34 cellular contexts compared by ENCODE assay signal in the genomic region with DNA sequence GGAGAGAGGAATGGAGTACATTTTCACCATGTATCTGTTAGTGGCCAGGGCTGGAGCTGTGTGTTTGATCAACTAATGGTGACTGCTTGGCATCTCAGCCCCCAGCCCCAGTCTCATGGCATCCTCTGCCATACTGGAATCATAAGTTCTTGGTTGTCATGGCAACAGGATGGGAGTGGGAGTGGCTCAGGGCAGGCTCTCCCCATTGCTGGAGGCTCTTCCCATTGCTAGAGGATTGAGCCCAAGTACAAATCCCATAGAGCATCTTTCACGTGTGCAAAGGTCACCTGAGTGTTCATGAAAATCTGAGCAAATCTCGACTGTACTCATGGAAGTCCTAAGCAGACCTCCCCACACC. TPM values are rescaled to one million over a fixed set of nuclear protein-coding genes. Genes with fewer than 3 reads are reported as not detected.
DNase-seq lines count a peak whose midpoint lies in the region; ATAC-seq, FAIRE-seq and TF ChIP-seq lines count a peak whose summit lies in the region.
"Had no signal": no experiment of that assay in that cellular context is flagged by ENCODE, and none has a peak within 500 bp of the region (broad histone marks: within the 10 kb centered on the region; RNA-seq: fewer than 3 reads in every experiment).

No MANE protein-coding gene starts in this region.

- CTCF ChIA-PET in K562 (lab: Yijun Ruan, JAX; ENCODE audit: low intra/inter-chr PET ratio) = interaction anchor here (2.8 kb wide), 1 partner anchor 124 kb away, joined by 14 read pairs; no protein-coding TSS in a partner anchor

- H3K9me1 ChIP-seq in K562 (ENCODE audit: control insufficient read depth, insufficient read depth, low read length) = no peaks in the 10 kb centered on the region

- H3K79me2 ChIP-seq in GM23248 (ENCODE audit: insufficient read depth) = no peaks in the 10 kb centered on the region
- H3K79me2 ChIP-seq in K562 (ENCODE audit: control insufficient read depth, insufficient read depth, low read length) = no peaks in the 10 kb centered on the region
- H3K79me2 ChIP-seq: hepatocyte had no signal

- no peak for TF ChIP-seq CTCF in K562 (IDR thresholded peaks at IDR 0.05 in 2 of 3, conservative IDR thresholded peaks at IDR 0.05 in 1 of 3; ENCODE audit: insufficient read depth in 2 of 3, low read depth in 1 of 3, low read length in 3 of 3)

- H2AK5ac ChIP-seq in neuronal stem cell (ENCODE audit: low read depth, low read length) = no peak overlapping the region

- H3K4me1 Mint-ChIP-seq in activated T-cell treated with anti-CD3 and anti-CD28 coated beads, Interleukin-2, amount 50 U/mL, for 24 hours (ENCODE audit: low read depth) = peaks cover 55% of the 10 kb centered on the region

- no peak overlapping the region for H2BK12ac ChIP-seq in neuronal stem cell (ENCODE audit: low read length)

- H4K91ac ChIP-seq in neuronal stem cell (ENCODE audit: low read depth, low read length, poor library complexity) = no peak overlapping the region

- H3K4me3 ChIP-seq in GM23248 (no peak overlapping the region), K562 (no peak overlapping the region), neuronal stem cell (ENCODE audit: low read length in 2 of 2) (no peak overlapping the region)
- H3K4me3 ChIP-seq: gastroesophageal sphincter, hepatocyte, lower lobe of right lung, SJSA1, transverse colon had no signal

- H3K9ac ChIP-seq in GM23248 = no peak overlapping the region
- no peak overlapping the region for H3K9ac ChIP-seq in K562 (ENCODE audit: insufficient read depth in 1 of 2, low read depth in 2 of 2, low read length in 2 of 2)
- H3K9ac ChIP-seq in neuronal stem cell (ENCODE audit: low read depth, low read length, poor library complexity) = no peak overlapping the region

- no peaks in the 10 kb centered on the region for H3K27me3 Mint-ChIP-seq in activated T-cell treated with anti-CD3 and anti-CD28 coated beads, Interleukin-2, amount 50 U/mL, for 24 hours
- H3K27me3 Mint-ChIP-seq: activated B cell treated with CpG ODN at 0.5 μM for 24 hours, brain, naive B cell had no signal

- no peaks in the 10 kb centered on the region for H3K36me3 Mint-ChIP-seq in activated T-cell treated with anti-CD3 and anti-CD28 coated beads, Interleukin-2, amount 50 U/mL, for 24 hours (ENCODE audit: low read depth)
- H3K36me3 Mint-ChIP-seq: brain, naive B cell had no signal

- POLR2A ChIA-PET in K562 (lab: Yijun Ruan, JAX) = interaction anchor here (1.8 to 3.1 kb wide), 2 partner anchors 10 to 15 kb away, joined by 5 to 27 read pairs; a partner anchor contains a TSS

- H3K4ac ChIP-seq in neuronal stem cell (ENCODE audit: low read length) = no peak overlapping the region

- H3K9me3 ChIP-seq in GM23248 (ENCODE audit: low read depth) = no peaks in the 10 kb centered on the region
- H3K9me3 ChIP-seq in K562 (replicated peaks; ENCODE audit: control insufficient read depth, insufficient read depth, low read depth, low read length) = no peaks in the 10 kb centered on the region
- no peaks in the 10 kb centered on the region for H3K9me3 ChIP-seq in neuronal stem cell (replicated peaks in 1 of 2; ENCODE audit: control insufficient read depth in 2 of 2, insufficient read depth in 1 of 2, low read depth in 1 of 2, low read length in 2 of 2)
- H3K9me3 ChIP-seq: BE2C, Caco-2, gastroesophageal sphincter, lower lobe of right lung, SJSA1, transverse colon had no signal

- H3K4me2 ChIP-seq in GM23248 (ENCODE audit: unreplicated experiment) (no peak overlapping the region), K562 (ENCODE audit: insufficient read depth, low read length) (no peak overlapping the region), neuronal stem cell (ENCODE audit: insufficient read depth, low read length, poor library complexity, severe bottlenecking) (no peak overlapping the region)
- H3K4me2 ChIP-seq: hepatocyte had no signal

- no peak overlapping the region for H4K8ac ChIP-seq in neuronal stem cell (ENCODE audit: low read depth, low read length)

- FAIRE-seq in K562 (lab: Jason Lieb, UNC) = no peak
- FAIRE-seq: endothelial cell of umbilical vein, H1 had no signal

- ATAC-seq in K562 (no peak), GM21737 (IDR thresholded peaks at IDR 0.05; ENCODE audit: unreplicated experiment) (no peak)
- ATAC-seq: gastroesophageal sphincter, lower lobe of right lung had no signal

- intact Hi-C loops in K562 (cut with micrococcal nuclease) = loop anchor here (2.0 kb wide), 2 partner anchors 289 to 483 kb away; no protein-coding TSS in a partner anchor

- no peaks in the 10 kb centered on the region for H3K9me2 ChIP-seq in GM23248 (ENCODE audit: insufficient read depth)

- H2BK15ac ChIP-seq in neuronal stem cell (ENCODE audit: low read length) = no peak overlapping the region

- H3K79me1 ChIP-seq in neuronal stem cell (ENCODE audit: low read depth, low read length) = no peaks in the 10 kb centered on the region

- H2BK5ac ChIP-seq in neuronal stem cell (ENCODE audit: low read length) = no peak overlapping the region

- in situ Hi-C loops in GM23248 (cut with MboI) (no loop called here), K562 (cut with MboI) (loop anchor here (10.0 kb wide), 1 partner anchor 489 kb away; no protein-coding TSS in a partner anchor)

- peak overlapping the region; percentile 38 for H3K27ac Mint-ChIP-seq in activated T-cell treated with anti-CD3 and anti-CD28 coated beads, Interleukin-2, amount 50 U/mL, for 24 hours
- H3K27ac Mint-ChIP-seq: activated B cell treated with CpG ODN at 0.5 μM for 24 hours; activated T-helper 1 cell treated with anti-CD3 and anti-CD28 coated beads, Interleukin-12 subunit alpha, Interleukin-12 subunit beta, Interleukin-2, Interleukin-4 antibody, amounts not matched to agents 30 ng/mL and 10 ng/mL and 1 ng/mL, durations not matched to agents 14 hours and 24 hours and 36 hours had no signal

- no peak for TF ChIP-seq POLR2A in K562 (conservative IDR thresholded peaks at IDR 0.05)

- H3K27ac ChIP-seq in GM23248 = no peak overlapping the region
- no peak overlapping the region for H3K27ac ChIP-seq in K562 (ENCODE audit: extremely low read depth, low read depth, low read length)
- no peak overlapping the region for H3K27ac ChIP-seq in neuronal stem cell (replicated peaks; ENCODE audit: low read length)
- H3K27ac ChIP-seq: gastroesophageal sphincter, hepatocyte, lower lobe of right lung, RWPE1, SJSA1, transverse colon had no signal

- no peaks in the 10 kb centered on the region for H3K36me3 ChIP-seq in GM23248 (ENCODE audit: low read depth)
- no peaks in the 10 kb centered on the region for H3K36me3 ChIP-seq in K562 (ENCODE audit: control insufficient read depth, insufficient read depth, low read length)
- H3K36me3 ChIP-seq in neuronal stem cell (replicated peaks in 1 of 2; ENCODE audit: control insufficient read depth in 2 of 2, insufficient read depth in 2 of 2, low read length in 2 of 2) = no peaks in the 10 kb centered on the region
- H3K36me3 ChIP-seq: BE2C, gastroesophageal sphincter, lower lobe of right lung, SJSA1, transverse colon had no signal

- H3K4me1 ChIP-seq in GM23248 (ENCODE audit: insufficient read depth) = peaks cover 11% of the 10 kb centered on the region; the same call in 1 of the 2 replicates
- H3K4me1 ChIP-seq in K562 (replicated peaks in 1 of 2; ENCODE audit: control insufficient read depth in 2 of 2, insufficient read depth in 2 of 2, low read length in 2 of 2) = peaks cover 11 to 16% of the 10 kb centered on the region in 2 experiments; a peak in 3 of 5 replicates
- H3K4me1 ChIP-seq in neuronal stem cell (ENCODE audit: control insufficient read depth in 2 of 2, insufficient read depth in 1 of 2, low read depth in 1 of 2, low read length in 2 of 2) = peaks cover 0 to 9% of the 10 kb centered on the region in 2 donors
- H3K4me1 ChIP-seq: BE2C, Caco-2, lower lobe of right lung, SJSA1 had no signal

- no TSS peak for BruUV-seq in K562 (replicated peaks; lab: Mats Ljungman, UMichigan)

- H3K14ac ChIP-seq in neuronal stem cell (ENCODE audit: low read length) = no peak overlapping the region

- H3K27me3 ChIP-seq in GM23248 (replicated peaks; ENCODE audit: insufficient read depth) (no peaks in the 10 kb centered on the region), K562 (ENCODE audit: control insufficient read depth in 2 of 2, insufficient read depth in 2 of 2, low read length in 2 of 2) (no peaks in the 10 kb centered on the region; a peak in 1 of 5 replicates), neuronal stem cell (ENCODE audit: control insufficient read depth in 3 of 3, insufficient read depth in 3 of 3, low read depth in 1 of 3, low read length in 3 of 3) (no peaks in the 10 kb centered on the region)
- H3K27me3 ChIP-seq: BE2C, hepatocyte, SJSA1, transverse colon had no signal

- no peak overlapping the region for H3K23ac ChIP-seq in neuronal stem cell (ENCODE audit: low read depth, low read length, poor library complexity)

- H4K20me1 ChIP-seq in GM23248 (ENCODE audit: insufficient read depth) (no peaks in the 10 kb centered on the region), K562 (replicated peaks; ENCODE audit: control insufficient read depth, insufficient read depth, low read length) (no peaks in the 10 kb centered on the region)

- no peak for TF ChIP-seq RAD21 in K562 (CRISPR knock-in tag; conservative IDR thresholded peaks at IDR 0.05 in 1 of 2, IDR thresholded peaks at IDR 0.05 in 1 of 2)

- H3K9me3 Mint-ChIP-seq in activated T-cell treated with anti-CD3 and anti-CD28 coated beads, Interleukin-2, amount 50 U/mL, for 24 hours = no peaks in the 10 kb centered on the region
- H3K9me3 Mint-ChIP-seq: activated B cell treated with CpG ODN at 0.5 μM for 24 hours; activated naive CD4-positive, alpha-beta T cell treated with anti-CD3 and anti-CD28 coated beads for 36 hours; activated T-helper 1 cell treated with anti-CD3 and anti-CD28 coated beads, Interleukin-12 subunit alpha, Interleukin-12 subunit beta, Interleukin-2, Interleukin-4 antibody, amounts not matched to agents 30 ng/mL and 10 ng/mL and 1 ng/mL, durations not matched to agents 14 hours and 24 hours and 36 hours; brain; naive B cell had no signal

- peak overlapping the region; percentile 43; the same call in 1 of the 2 replicates for H2AFZ ChIP-seq in GM23248
- H2AFZ ChIP-seq in K562 (ENCODE audit: low read depth, low read length) = no peak overlapping the region
- peak overlapping the region; percentile 79 for H2AFZ ChIP-seq in neuronal stem cell (ENCODE audit: low read length)
- H2AFZ ChIP-seq: hepatocyte had no signal

- no peak for DNase-seq in activated T-cell treated with anti-CD3 and anti-CD28 coated beads, Interleukin-2, amount 50 U/mL, for 24 hours
- no peak for DNase-seq in activated T-cell treated with anti-CD3 and anti-CD28 coated beads, Interleukin-2, amount 50 U/mL, for 48 hours
- DNase-seq in GM23248 (no peak), K562 (ENCODE audit: extremely low read depth in 1 of 4, low spot score in 3 of 4) (peak in 1 of 4 experiments; percentile 41), neuronal stem cell (ENCODE audit: low spot score) (no peak), SW480 (ENCODE audit: low spot score) (no peak)
- no peak for DNase-seq in activated naive CD4-positive, alpha-beta T cell (lab: John Stamatoyannopoulos, UW)
- DNase-seq: activated B cell treated with CpG ODN at 0.5 μM for 24 hours; activated CD4-positive, alpha-beta T cell treated with anti-CD3 and anti-CD28 coated beads, Interleukin-2, amount 50 U/mL, for 4 hours; activated naive CD4-positive, alpha-beta T cell treated with anti-CD3 and anti-CD28 coated beads for 36 hours; BE2C; DND-41; lower lobe of right lung; midbrain; naive B cell; NCI-H1105 treated with DMSO at 0.1 percent for 48 hours; NCI-H1930; NCI-H226; NCI-H774; stimulated activated CD4-positive, alpha-beta T cell treated with anti-CD3 and anti-CD28 coated beads, Interleukin-15, amount 100 ng/mL, for 24 hours; stimulated activated CD4-positive, alpha-beta T cell treated with anti-CD3 and anti-CD28 coated beads, Interleukin-4, amount 100 ng/mL, for 4 hours; transverse colon had no signal

- no peak for TF ChIP-seq EP300 in K562 (IDR thresholded peaks at IDR 0.05; ENCODE audit: low read length)

- no peak overlapping the region for H2BK120ac ChIP-seq in neuronal stem cell (ENCODE audit: low read depth, low read length)

- WGBS in GM23248 (ENCODE audit: low coverage in 1 of 2, low lambda C conversion rate in 2 of 2, missing lambda C conversion rate in 2 of 2), 2 experiments = 38 to 42% methylated on average over 2 of the region's 2 CpGs
- WGBS in K562 (ENCODE audit: insufficient coverage, low coverage, missing lambda C conversion rate) = 2% methylated on average over 2 of the region's 2 CpGs
- no CpG with 5 or more reads among the region's 2 CpGs for WGBS in neuronal stem cell (ENCODE audit: extremely low coverage in 2 of 2, insufficient read length in 2 of 2, insufficient replicate concordance in 1 of 2), 2 donors

- no peak overlapping the region for H3K4me3 Mint-ChIP-seq in activated T-cell treated with anti-CD3 and anti-CD28 coated beads, Interleukin-2, amount 50 U/mL, for 24 hours
- H3K4me3 Mint-ChIP-seq: activated B cell treated with CpG ODN at 0.5 μM for 24 hours; activated naive CD4-positive, alpha-beta T cell treated with anti-CD3 and anti-CD28 coated beads for 36 hours; activated T-helper 1 cell treated with anti-CD3 and anti-CD28 coated beads, Interleukin-12 subunit alpha, Interleukin-12 subunit beta, Interleukin-2, Interleukin-4 antibody, amounts not matched to agents 30 ng/mL and 10 ng/mL and 1 ng/mL, durations not matched to agents 14 hours and 24 hours and 36 hours had no signal

- peak overlapping the region; percentile 41 for H3K18ac ChIP-seq in neuronal stem cell (ENCODE audit: low read length)

- no peaks in the 10 kb centered on the region for H3F3A ChIP-seq in GM23248 (ENCODE audit: insufficient read depth)

RNA-seq across cellular contexts. Expression of a gene that starts 14.9 kb away (rescaled TPM):
- not detected in 2 replicates for total RNA-seq in GM23248 (2014; rRNA removed; shearing (Covaris generic))
- polyA plus RNA-seq in GM23248 (2016; fragmentation: Nextera tagmentation; extraction: Ambion mirVana) = 0.41 TPM in 2 replicates
- 0.69 TPM in 1 of 2 replicates, not detected in the other for total RNA-seq in K562 (2011; cell fraction: chromatin; rRNA removed; ENCODE audit: low replicate concordance)
- total RNA-seq in K562 (2011; cell fraction: nucleolus; rRNA removed) = not detected in 2 replicates
- 0.31 and 0.81 TPM in 2 replicates for total RNA-seq in K562 (2011; cell fraction: nucleoplasm; rRNA removed)
- total RNA-seq in K562 (2014; rRNA removed) = not detected in 2 replicates
- total RNA-seq in K562 (2014; rRNA removed; fragmentation: Illumina TruSeq; extraction: Trizol) = not detected in 2 replicates
- total RNA-seq in K562 (2015; rRNA removed; fragmentation: Illumina TruSeq; extraction: Trizol) = not detected in 2 replicates
- total RNA-seq in K562 (2021) = not detected in 2 replicates
- 0.14 and 0.46 TPM in 2 replicates for polyA plus RNA-seq in K562 (2011; rRNA removed)
- polyA plus RNA-seq in K562 (2011; cell fraction: cytosol; rRNA removed) = 0.13 TPM in 1 of 2 replicates, not detected in the other
- 0.73 and 1.4 TPM in 2 replicates for polyA plus RNA-seq in K562 (2011; cell fraction: nucleus; rRNA removed)
- polyA plus RNA-seq in K562 (2012) = 0.08 and 0.10 TPM in 2 replicates
- not detected in 2 replicates for polyA plus RNA-seq in K562 (2014; fragmentation: Illumina TruSeq; extraction: Trizol)
- polyA plus RNA-seq in K562 (2014; fragmentation: Nextera tagmentation; extraction: Ambion mirVana) = not detected
- polyA plus RNA-seq in K562 (2014; rRNA removed) = 0.04 TPM in 1 of 2 replicates, not detected in the other
- polyA minus RNA-seq in K562 (2011; rRNA and poly(A)+ RNA removed) = 0.15 TPM in 1 of 2 replicates, not detected in the other
- polyA minus RNA-seq in K562 (2011; cell fraction: cytosol; rRNA and poly(A)+ RNA removed) = not detected in 2 replicates
- polyA minus RNA-seq in K562 (2011; cell fraction: nucleus; rRNA and poly(A)+ RNA removed) = 0.13 and 0.44 TPM in 2 replicates
- polyA plus RNA-seq in neuronal stem cell (2013, experiment 1 of 2) = 0.26 TPM
- polyA plus RNA-seq in neuronal stem cell (2013, experiment 2 of 2) = 0.24 TPM
- total RNA-seq: activated B cell treated with CpG ODN at 0.5 μM for 24 hours, chondrocyte, gastroesophageal sphincter, H1, osteoblast, SJSA1, transverse colon had no signal
- polyA plus RNA-seq: hepatocyte had no signal

RNA-seq across cellular contexts. Expression of a gene that starts 16.9 kb away (rescaled TPM):
- 2.4 TPM in 1 of 2 replicates, not detected in the other for total RNA-seq in GM23248 (2014; rRNA removed; shearing (Covaris generic))
- 2.0 and 2.8 TPM in 2 replicates for polyA plus RNA-seq in GM23248 (2016; fragmentation: Nextera tagmentation; extraction: Ambion mirVana)
- total RNA-seq in K562 (2011; cell fraction: chromatin; rRNA removed; ENCODE audit: low replicate concordance) = 125 and 263 TPM in 2 replicates
- 180 and 194 TPM in 2 replicates for total RNA-seq in K562 (2011; cell fraction: nucleolus; rRNA removed)
- total RNA-seq in K562 (2011; cell fraction: nucleoplasm; rRNA removed) = 161 and 172 TPM in 2 replicates
- 21.5 and 29.2 TPM in 2 replicates for total RNA-seq in K562 (2014; rRNA removed)
- total RNA-seq in K562 (2014; rRNA removed; fragmentation: Illumina TruSeq; extraction: Trizol) = 19.6 and 24.1 TPM in 2 replicates
- 19.2 and 25.9 TPM in 2 replicates for total RNA-seq in K562 (2015; rRNA removed; fragmentation: Illumina TruSeq; extraction: Trizol)
- total RNA-seq in K562 (2021) = 141 and 152 TPM in 2 replicates
- 45.6 and 59.3 TPM in 2 replicates for polyA plus RNA-seq in K562 (2011; rRNA removed)
- polyA plus RNA-seq in K562 (2011; cell fraction: cytosol; rRNA removed) = 113 and 142 TPM in 2 replicates
- 52.2 and 60.9 TPM in 2 replicates for polyA plus RNA-seq in K562 (2011; cell fraction: nucleus; rRNA removed)
- polyA plus RNA-seq in K562 (2012) = 99.1 and 151 TPM in 2 replicates
- 147 and 173 TPM in 2 replicates for polyA plus RNA-seq in K562 (2014; fragmentation: Illumina TruSeq; extraction: Trizol)
- polyA plus RNA-seq in K562 (2014; fragmentation: Nextera tagmentation; extraction: Ambion mirVana) = 100 to 1,000 TPM in 1 of 2 experiments, 10 to 100 TPM in 1; 95.7 to 216 TPM
- polyA plus RNA-seq in K562 (2014; rRNA removed) = 84.5 and 87.9 TPM in 2 replicates
- polyA minus RNA-seq in K562 (2011; rRNA and poly(A)+ RNA removed) = 59.5 and 95.2 TPM in 2 replicates
- 107 and 109 TPM in 2 replicates for polyA minus RNA-seq in K562 (2011; cell fraction: cytosol; rRNA and poly(A)+ RNA removed)
- polyA minus RNA-seq in K562 (2011; cell fraction: nucleus; rRNA and poly(A)+ RNA removed) = 69.9 and 106 TPM in 2 replicates
- polyA plus RNA-seq in neuronal stem cell (2013, experiment 1 of 2) = 66.7 TPM
- 65.7 TPM for polyA plus RNA-seq in neuronal stem cell (2013, experiment 2 of 2)

RNA-seq across cellular contexts. Expression of a gene that starts 43.1 kb away (rescaled TPM):
- total RNA-seq in GM23248 (2014; rRNA removed; shearing (Covaris generic)) = 0.11 TPM in 1 of 2 replicates, not detected in the other
- 0.22 TPM in 1 of 2 replicates, not detected in the other for polyA plus RNA-seq in GM23248 (2016; fragmentation: Nextera tagmentation; extraction: Ambion mirVana)
- total RNA-seq in K562 (2011; cell fraction: chromatin; rRNA removed; ENCODE audit: low replicate concordance) = 2.3 and 3.3 TPM in 2 replicates
- total RNA-seq in K562 (2011; cell fraction: nucleolus; rRNA removed) = 2.2 and 3.5 TPM in 2 replicates
- 0.84 and 3.1 TPM in 2 replicates for total RNA-seq in K562 (2011; cell fraction: nucleoplasm; rRNA removed)
- 0.05 and 0.94 TPM in 2 replicates for total RNA-seq in K562 (2014; rRNA removed)
- 0.25 and 0.29 TPM in 2 replicates for total RNA-seq in K562 (2014; rRNA removed; fragmentation: Illumina TruSeq; extraction: Trizol)
- total RNA-seq in K562 (2015; rRNA removed; fragmentation: Illumina TruSeq; extraction: Trizol) = 0.41 and 0.65 TPM in 2 replicates
- total RNA-seq in K562 (2021) = 0.18 and 0.53 TPM in 2 replicates
- 0.15 and 0.26 TPM in 2 replicates for polyA plus RNA-seq in K562 (2011; rRNA removed)
- 0.24 and 0.27 TPM in 2 replicates for polyA plus RNA-seq in K562 (2011; cell fraction: cytosol; rRNA removed)
- polyA plus RNA-seq in K562 (2011; cell fraction: nucleus; rRNA removed) = 1.9 and 2.1 TPM in 2 replicates
- polyA plus RNA-seq in K562 (2012) = 0.46 and 0.66 TPM in 2 replicates
- 0.43 and 0.53 TPM in 2 replicates for polyA plus RNA-seq in K562 (2014; fragmentation: Illumina TruSeq; extraction: Trizol)
- not detected for polyA plus RNA-seq in K562 (2014; fragmentation: Nextera tagmentation; extraction: Ambion mirVana)
- polyA plus RNA-seq in K562 (2014; rRNA removed) = 0.04 and 0.21 TPM in 2 replicates
- polyA minus RNA-seq in K562 (2011; rRNA and poly(A)+ RNA removed) = 0.36 and 0.39 TPM in 2 replicates
- not detected in 2 replicates for polyA minus RNA-seq in K562 (2011; cell fraction: cytosol; rRNA and poly(A)+ RNA removed)
- polyA minus RNA-seq in K562 (2011; cell fraction: nucleus; rRNA and poly(A)+ RNA removed) = 0.81 and 1.00 TPM in 2 replicates
- 0.68 TPM for polyA plus RNA-seq in neuronal stem cell (2013, experiment 1 of 2)
- polyA plus RNA-seq in neuronal stem cell (2013, experiment 2 of 2) = 0.89 TPM
- polyA plus RNA-seq: hepatocyte had no signal
